ENCODE assay signal across 15 cellular contexts in the genomic region with DNA sequence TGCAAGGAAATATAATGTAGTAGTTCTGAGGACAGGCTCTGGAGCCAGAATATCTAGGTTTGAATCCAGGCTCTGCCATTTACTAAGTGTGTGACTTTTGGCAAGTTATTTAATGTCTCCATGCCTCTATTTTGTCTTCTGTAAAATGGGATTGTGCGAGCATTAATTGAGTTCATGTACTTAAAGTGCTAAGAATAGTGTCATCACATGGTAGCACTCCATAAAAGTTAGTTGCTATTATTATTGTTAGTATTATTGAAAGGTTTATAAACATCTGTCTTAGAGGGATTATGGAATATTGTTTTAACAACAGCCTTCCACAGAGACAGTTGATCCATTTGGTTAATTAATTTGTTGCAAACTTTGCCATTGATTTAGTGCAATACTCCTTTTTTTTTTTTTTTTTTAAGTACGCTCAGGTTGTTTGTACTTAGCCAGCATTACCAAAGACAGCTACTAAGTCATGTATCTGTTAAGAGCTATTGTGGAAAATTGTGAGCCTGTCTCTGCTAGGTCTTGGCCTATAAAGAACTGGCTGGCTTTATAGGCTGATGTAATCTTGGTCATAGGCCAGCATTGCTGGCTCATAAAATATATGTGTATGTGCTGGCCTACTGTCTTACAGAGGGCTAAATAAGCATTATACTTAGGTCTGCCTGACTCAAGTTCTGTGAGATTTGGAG.
DNase-seq lines count a peak whose midpoint lies in the region; ATAC-seq and TF ChIP-seq lines count a peak whose summit lies in the region.
"Had no signal": no experiment of that assay in that cellular context is flagged by ENCODE, and none has a peak within 500 bp of the region (broad histone marks: within the 10 kb centered on the region; RNA-seq: fewer than 3 reads in every experiment).

No MANE protein-coding gene starts in this region.

- H3K36me3 ChIP-seq in psoas muscle (ENCODE audit: insufficient read depth in 1 of 2, low read depth in 1 of 2): no peaks in the 10 kb centered on the region

- no peaks in the 10 kb centered on the region for H3K27me3 ChIP-seq in psoas muscle (ENCODE audit: insufficient read depth in 3 of 3, low read length in 2 of 3)

- DNase-seq in GM04504 (ENCODE audit: low read depth): peak; percentile 28
- peak; percentile 40 for DNase-seq in NCI-H446 treated with DMSO at 0.1 percent for 48 hours (lab: John Stamatoyannopoulos, UW)
- peak; percentile 9 for DNase-seq in epithelial cell of esophagus (ENCODE audit: low read depth)
- no peak for DNase-seq in psoas muscle
- DNase-seq in SHP77 (lab: John Stamatoyannopoulos, UW): no peak
- DNase-seq in stimulated activated naive CD4-positive, alpha-beta T cell treated with Interleukin-2 at 50 U/mL for 16 hours (lab: John Stamatoyannopoulos, UW): no peak
- no peak for DNase-seq in mucosa of gallbladder (ENCODE audit: low spot score)
- DNase-seq: activated CD4-positive, alpha-beta T cell treated with anti-CD3 and anti-CD28 coated beads, Interleukin-2, amount 10 ng/mL, durations not matched to agents 7 days and 5 days; activated gamma-delta T cell treated with Interleukin-2 at 50 U/mL for 16 hours; left cardiac atrium; NCI-H187 treated with DMSO at 0.1 percent for 48 hours; occipital lobe; stimulated activated CD4-positive, alpha-beta T cell treated with anti-CD3 and anti-CD28 coated beads, Interleukin-2, amount 100 ng/mL, for 24 hours; stimulated activated naive CD8-positive, alpha-beta T cell treated with anti-CD3 and anti-CD28 coated beads, Interleukin-15, Interleukin-2, amounts not matched to agents 100 U/mL and 50 U/mL, for 24 hours had no signal

- ATAC-seq in psoas muscle: peak; percentile 63 to 93 (median 82)
- no peak for ATAC-seq in HG03342 (IDR thresholded peaks at IDR 0.05; ENCODE audit: unreplicated experiment)
- ATAC-seq: stimulated activated naive CD8-positive, alpha-beta T cell treated with anti-CD3 and anti-CD28 coated beads, Interleukin-15, Interleukin-2, amounts not matched to agents 100 U/mL and 50 U/mL, for 24 hours had no signal

- no peak for TF ChIP-seq CTCF in epithelial cell of esophagus (IDR thresholded peaks at IDR 0.05; ENCODE audit: insufficient read depth, low read depth, low read length, missing control alignments)
- TF ChIP-seq CTCF in psoas muscle (IDR thresholded peaks at IDR 0.05): no peak

- H3K4me3 ChIP-seq in epithelial cell of esophagus (ENCODE audit: low read length) (no peak overlapping the region), psoas muscle (no peak overlapping the region)

- H3K9me3 ChIP-seq in psoas muscle: no peaks in the 10 kb centered on the region

- H3K27ac ChIP-seq in psoas muscle: no peak overlapping the region

- intact Hi-C loops in psoas muscle (cut with DNase I): no loop called here

- peaks cover 20% of the 10 kb centered on the region for H3K4me1 ChIP-seq in psoas muscle

- 67 to 71% (median 70%) methylated on average over 2 of the region's 2 CpGs for WGBS in psoas muscle, 3 donors

Comparison
In these comparisons a context has a peak if more than half of its experiments do, and no peak if none do; other contexts are left out.
1. DNase-seq: peak in GM04504 (single experiment), NCI-H446 treated with DMSO at 0.1 percent for 48 hours (single experiment) and epithelial cell of esophagus (single experiment); none in psoas muscle (0 of 2), SHP77 (0 of 2), stimulated activated naive CD4-positive, alpha-beta T cell treated with Interleukin-2 at 50 U/mL for 16 hours (single experiment) and mucosa of gallbladder (single experiment).